Comparison of ENCODE assay signal across 36 cellular contexts in genomic region chr1:18805116-18805515, GRCh38. TPM values are rescaled to one million over a fixed set of nuclear protein-coding genes. Genes with fewer than 3 reads are reported as not detected.
"Had no signal": no experiment of that assay in that cellular context is flagged by ENCODE, and none has a peak within 500 bp of the region (broad histone marks: within the 10 kb centered on the region; RNA-seq: fewer than 3 reads in every experiment).

No MANE protein-coding gene starts in this region.

- H3K4me3 Mint-ChIP-seq: activated naive CD4-positive, alpha-beta T cell treated with anti-CD3 and anti-CD28 coated beads for 36 hours; activated naive CD8-positive, alpha-beta T cell treated with anti-CD3 and anti-CD28 coated beads for 36 hours; activated T-helper 1 cell treated with anti-CD3 and anti-CD28 coated beads, Interleukin-12 subunit alpha, Interleukin-12 subunit beta, Interleukin-2, Interleukin-4 antibody, amounts not matched to agents 30 ng/mL and 10 ng/mL and 1 ng/mL, durations not matched to agents 14 hours and 24 hours and 36 hours; natural killer cell treated with Interleukin-12 subunit alpha and Interleukin-12 subunit beta and Interleukin-15 and Interleukin-18, amount 100 ng/mL, for 72 hours; T-helper 2 cell treated with Interferon-gamma antibody and Interleukin-4, amounts not matched to agents 5 μg/mL and 100 μg/mL, for 36 hours had no signal

- H3K27ac Mint-ChIP-seq: activated naive CD4-positive, alpha-beta T cell treated with anti-CD3 and anti-CD28 coated beads for 36 hours; activated naive CD8-positive, alpha-beta T cell treated with anti-CD3 and anti-CD28 coated beads for 36 hours; activated T-helper 1 cell treated with anti-CD3 and anti-CD28 coated beads, Interleukin-12 subunit alpha, Interleukin-12 subunit beta, Interleukin-2, Interleukin-4 antibody, amounts not matched to agents 30 ng/mL and 10 ng/mL and 1 ng/mL, durations not matched to agents 14 hours and 24 hours and 36 hours; natural killer cell treated with Interleukin-12 subunit alpha and Interleukin-12 subunit beta and Interleukin-15 and Interleukin-18, amount 100 ng/mL, for 72 hours; T-helper 2 cell treated with Interferon-gamma antibody and Interleukin-4, amounts not matched to agents 5 μg/mL and 100 μg/mL, for 36 hours had no signal

- H3K36me3 ChIP-seq: adrenal gland, cardiac muscle cell, colonic mucosa, esophagus squamous epithelium, heart right ventricle, left lung, lower lobe of right lung, pancreas, right atrium auricular region, spleen, tibial nerve had no signal

- H3K27me3 ChIP-seq: adrenal gland, body of pancreas, cardiac muscle cell, colonic mucosa, pancreas, right atrium auricular region had no signal

- H3K9me3 Mint-ChIP-seq: activated naive CD4-positive, alpha-beta T cell treated with anti-CD3 and anti-CD28 coated beads for 36 hours; activated naive CD8-positive, alpha-beta T cell treated with anti-CD3 and anti-CD28 coated beads for 36 hours; activated T-helper 1 cell treated with anti-CD3 and anti-CD28 coated beads, Interleukin-12 subunit alpha, Interleukin-12 subunit beta, Interleukin-2, Interleukin-4 antibody, amounts not matched to agents 30 ng/mL and 10 ng/mL and 1 ng/mL, durations not matched to agents 14 hours and 24 hours and 36 hours; natural killer cell treated with Interleukin-12 subunit alpha and Interleukin-12 subunit beta and Interleukin-15 and Interleukin-18, amount 100 ng/mL, for 72 hours; T-helper 2 cell treated with Interferon-gamma antibody and Interleukin-4, amounts not matched to agents 5 μg/mL and 100 μg/mL, for 36 hours had no signal

- H3K4me1 ChIP-seq: adrenal gland, body of pancreas, colonic mucosa, heart right ventricle, left lung, lower lobe of right lung, pancreas, right atrium auricular region, tibial nerve had no signal

- H3K27ac ChIP-seq: adrenal gland, body of pancreas, cardiac muscle cell, colonic mucosa, epithelial cell of prostate, esophagus squamous epithelium, heart right ventricle, left lung, lower lobe of right lung, pancreas, right atrium auricular region, spleen, tibial nerve had no signal

- H3K4me3 ChIP-seq: adrenal gland, body of pancreas, cardiac muscle cell, colonic mucosa, esophagus squamous epithelium, heart right ventricle, left lung, lower lobe of right lung, pancreas, right atrium auricular region, spleen, tibial nerve had no signal

- DNase-seq: activated CD4-positive, alpha-beta T cell treated with anti-CD3 and anti-CD28 coated beads for 4 hours; activated CD4-positive, alpha-beta T cell treated with anti-CD3 and anti-CD28 coated beads, Interleukin-2, amount 50 U/mL, for 4 hours; activated CD8-positive, alpha-beta memory T cell treated with anti-CD3 and anti-CD28 coated beads for 24 hours; activated effector memory CD4-positive, alpha-beta T cell treated with anti-CD3 and anti-CD28 coated beads, Interleukin-2, amount 50 U/mL, for 16 hours; activated naive CD4-positive, alpha-beta T cell treated with anti-CD3 and anti-CD28 coated beads for 36 hours; activated naive CD8-positive, alpha-beta T cell treated with anti-CD3 and anti-CD28 coated beads for 36 hours; activated T-cell treated with anti-CD3 and anti-CD28 coated beads, Interleukin-2, amount 50 U/mL, for 1 hour; adrenal gland; aorta; body of pancreas; cerebellar nuclear complex; colonic mucosa; effector CD8-positive, alpha-beta T cell; esophagus squamous epithelium; foreskin melanocyte; heart right ventricle; kidney glomerular epithelial cell; left lung; lower lobe of right lung; mesenchymal stem cell; nucleus accumbens; pancreas; spleen; stimulated activated naive CD4-positive, alpha-beta T cell treated with Interleukin-2 at 50 U/mL for 16 hours had no signal

- H3K9me3 ChIP-seq: adrenal gland, body of pancreas, colonic mucosa, esophagus squamous epithelium, heart right ventricle, left lung, lower lobe of right lung, pancreas, right atrium auricular region, spleen, tibial nerve had no signal

- ATAC-seq: body of pancreas; heart right ventricle; left lung; lower lobe of right lung; natural killer cell treated with Interleukin-12 subunit alpha and Interleukin-12 subunit beta and Interleukin-15 and Interleukin-18, amount 100 ng/mL, for 72 hours; pancreas had no signal

- H3K36me3 Mint-ChIP-seq: activated naive CD8-positive, alpha-beta T cell treated with anti-CD3 and anti-CD28 coated beads for 36 hours; natural killer cell treated with Interleukin-12 subunit alpha and Interleukin-12 subunit beta and Interleukin-15 and Interleukin-18, amount 100 ng/mL, for 72 hours had no signal

- H3K4me1 Mint-ChIP-seq: activated naive CD8-positive, alpha-beta T cell treated with anti-CD3 and anti-CD28 coated beads for 36 hours had no signal

RNA-seq across cellular contexts. Expression of gene TAS1R2, which starts 54.3 kb away (rescaled TPM):
- total RNA-seq: activated naive CD4-positive, alpha-beta T cell treated with anti-CD3 and anti-CD28 coated beads for 36 hours; activated naive CD8-positive, alpha-beta T cell treated with anti-CD3 and anti-CD28 coated beads for 36 hours; activated T-helper 1 cell treated with anti-CD3 and anti-CD28 coated beads, Interleukin-12 subunit alpha, Interleukin-12 subunit beta, Interleukin-2, Interleukin-4 antibody, amounts not matched to agents 30 ng/mL and 10 ng/mL and 1 ng/mL, durations not matched to agents 14 hours and 24 hours and 36 hours; adrenal gland; aorta; body of pancreas; cardiac muscle cell; colonic mucosa; dermis microvascular lymphatic vessel endothelial cell; esophagus squamous epithelium; glomerular endothelial cell; heart right ventricle; left lung; lower lobe of right lung; natural killer cell treated with Interleukin-12 subunit alpha and Interleukin-12 subunit beta and Interleukin-15 and Interleukin-18, amount 100 ng/mL, for 72 hours; pancreas; pulmonary artery endothelial cell; right atrium auricular region; spleen; temporal lobe; tibial nerve; ureter had no signal
- polyA plus RNA-seq: adrenal gland, aorta, cardiac muscle cell, heart right ventricle, pancreas, spleen had no signal
